ENCODE assay signal across 8 cellular contexts in genomic region chr11:78139422-78140391, GRCh38. TPM values are rescaled to one million over a fixed set of nuclear protein-coding genes. Genes with fewer than 3 reads are reported as not detected.
DNase-seq lines count a peak whose midpoint lies in the region; FAIRE-seq and TF ChIP-seq lines count a peak whose summit lies in the region.

ALG8 (minus strand) TSS chr11:78139626; CDS start chr11:78139588, 38 bp downstream.

- no peaks in the 10 kb centered on the region for H3K9me3 Mint-ChIP-seq in activated naive CD4-positive, alpha-beta T cell treated with anti-CD3 and anti-CD28 coated beads for 36 hours

- FAIRE-seq in frontal cortex (lab: Jason Lieb, UNC): no peak

- H3K4me3 Mint-ChIP-seq in activated naive CD4-positive, alpha-beta T cell treated with anti-CD3 and anti-CD28 coated beads for 36 hours: peak within 1 kb of the TSS; percentile 85

- no peaks in the 10 kb centered on the region for H3K27me3 Mint-ChIP-seq in activated naive CD4-positive, alpha-beta T cell treated with anti-CD3 and anti-CD28 coated beads for 36 hours (ENCODE audit: low read depth)

- H3K27ac Mint-ChIP-seq in activated naive CD4-positive, alpha-beta T cell treated with anti-CD3 and anti-CD28 coated beads for 36 hours: peak within 1 kb of the TSS; percentile 90

- POLR2A ChIA-PET in HEK293T (lab: Yijun Ruan, JAX): interaction anchor here (0.8 to 1.9 kb wide), 19 partner anchors 9 to 435 kb away, joined by 3 to 23 read pairs (median 5); partner anchors contain the start of genes INTS4, KCTD21, NARS2 and NDUFC2

- CTCF ChIA-PET in HEK293T (lab: Yijun Ruan, JAX): interaction anchor here (1.0 kb wide), 1 partner anchor 10 kb away, joined by 3 read pairs; no protein-coding TSS in a partner anchor
- CTCF ChIA-PET in activated naive CD4-positive, alpha-beta T cell treated with anti-CD3 and anti-CD28 coated beads for 36 hours (lab: Charles Lee): interaction anchor here (0.7 to 1.8 kb wide), 10 partner anchors 8 to 425 kb away, joined by 3 to 4 read pairs (median 3); partner anchors contain the start of gene USP35

- in situ Hi-C loops in SK-MEL-5 (cut with HindIII; ENCODE audit: low pct_unique_long_range_greater_than_20kb, low sequenced_read_pairs): no loop called here

- peaks cover 30% of the 10 kb centered on the region for H3K36me3 Mint-ChIP-seq in activated naive CD4-positive, alpha-beta T cell treated with anti-CD3 and anti-CD28 coated beads for 36 hours (ENCODE audit: low read depth)

- intact Hi-C loops in activated naive CD4-positive, alpha-beta T cell treated with anti-CD3 and anti-CD28 coated beads for 36 hours (cut with micrococcal nuclease): loop anchor here (1.0 to 2.0 kb wide), 10 partner anchors 45 to 435 kb away; partner anchors contain the start of genes AAMDC, GAB2, INTS4 and KCTD21

- H3K4me1 Mint-ChIP-seq in activated naive CD4-positive, alpha-beta T cell treated with anti-CD3 and anti-CD28 coated beads for 36 hours (ENCODE audit: low read depth): peaks cover 33% of the 10 kb centered on the region

- peak; percentile 91 for DNase-seq in GF-D8 (lab: John Stamatoyannopoulos, UW)
- peak; percentile 99 for DNase-seq in HEK293T (ENCODE audit: extremely low spot score)
- DNase-seq in MV-4-11 (lab: John Stamatoyannopoulos, UW): peak; percentile 93
- peak; percentile 92 for DNase-seq in SK-MEL-5 (ENCODE audit: low read depth, low spot score)
- DNase-seq in activated naive CD4-positive, alpha-beta T cell treated with anti-CD3 and anti-CD28 coated beads for 36 hours: peak; percentile 97
- DNase-seq in frontal cortex (ENCODE audit: low spot score in 2 of 2): peak; percentile 75 to 94
- DNase-seq in non-pigmented ciliary epithelial cell (ENCODE audit: low read depth): peak; percentile 72
- DNase-seq in superior temporal gyrus (ENCODE audit: extremely low spot score): peak; percentile 97

TF ChIP-seq in HEK293T, 16 proteins besides CTCF, POLR2A, EP300 and RAD21:
- TF ChIP-seq, protein P1, sequence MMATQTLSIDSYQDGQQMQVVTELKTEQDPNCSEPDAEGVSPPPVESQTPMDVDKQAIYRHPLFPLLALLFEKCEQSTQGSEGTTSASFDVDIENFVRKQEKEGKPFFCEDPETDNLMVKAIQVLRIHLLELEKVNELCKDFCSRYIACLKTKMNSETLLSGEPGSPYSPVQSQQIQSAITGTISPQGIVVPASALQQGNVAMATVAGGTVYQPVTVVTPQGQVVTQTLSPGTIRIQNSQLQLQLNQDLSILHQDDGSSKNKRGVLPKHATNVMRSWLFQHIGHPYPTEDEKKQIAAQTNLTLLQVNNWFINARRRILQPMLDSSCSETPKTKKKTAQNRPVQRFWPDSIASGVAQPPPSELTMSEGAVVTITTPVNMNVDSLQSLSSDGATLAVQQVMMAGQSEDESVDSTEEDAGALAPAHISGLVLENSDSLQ (IDR thresholded peaks at IDR 0.05): no peak
- TF ChIP-seq ELF4 (IDR thresholded peaks at IDR 0.05): peak; percentile 56; the same call in 1 of the 2 replicates
- peak; percentile 99 for TF ChIP-seq L3MBTL2 (conservative IDR thresholded peaks at IDR 0.05)
- peak; percentile 75 for TF ChIP-seq NFRKB (IDR thresholded peaks at IDR 0.05)

RNA-seq across cellular contexts. Expression of gene ALG8, which starts in this region (rescaled TPM):
- total RNA-seq in SK-MEL-5 (2014; rRNA removed; shearing (Covaris generic)): 118 and 124 TPM in 2 replicates
- 66.5 and 74.4 TPM in 2 replicates for polyA plus RNA-seq in SK-MEL-5 (2015; cell fraction: cytosol; rRNA removed)
- polyA plus RNA-seq in SK-MEL-5 (2015; cell fraction: nucleus; rRNA removed): 43.7 and 50.1 TPM in 2 replicates
- 10 to 100 TPM; 35.1 to 35.9 TPM for total RNA-seq in activated naive CD4-positive, alpha-beta T cell treated with anti-CD3 and anti-CD28 coated beads for 36 hours
- 54.2 TPM for total RNA-seq in frontal cortex

Comparison
In these comparisons a context has a peak if more than half of its experiments do, and no peak if none do; other contexts are left out.
1. Peak in every context shown above with its lines: DNase-seq.